Comparison of ENCODE assay signal across 18 cellular contexts in the genomic region with DNA sequence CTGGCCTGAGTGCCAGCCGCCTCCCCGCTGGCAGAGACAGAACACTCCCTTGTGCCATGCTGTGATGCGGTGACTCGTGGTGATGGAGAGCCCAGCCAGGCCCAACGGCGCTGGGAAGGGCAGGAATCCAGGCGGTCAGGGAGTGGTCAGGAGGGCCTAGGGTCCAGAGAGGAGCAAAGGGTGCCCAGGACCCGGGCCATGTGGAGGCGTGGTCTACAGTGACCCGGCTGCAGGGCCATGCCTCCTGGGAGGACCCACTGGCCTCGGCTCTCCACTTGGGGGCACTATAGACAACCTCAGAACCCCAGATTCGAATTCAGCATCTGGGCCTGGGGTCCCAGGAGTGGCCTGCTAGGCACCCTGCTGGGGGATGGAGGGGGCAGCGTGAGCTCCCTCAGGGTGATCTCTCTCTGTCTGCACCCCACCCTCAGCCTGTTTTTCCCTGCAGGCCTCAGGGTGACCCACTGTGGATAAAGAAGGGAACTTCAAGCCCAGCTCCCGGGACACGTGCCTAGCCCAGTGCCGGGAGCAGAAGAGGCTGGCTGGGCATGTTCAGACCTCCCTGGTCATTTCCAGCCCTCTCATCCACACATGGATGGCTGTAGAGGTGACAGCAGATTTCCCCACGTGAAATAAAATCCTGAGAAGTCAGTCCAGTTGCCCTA. TPM values are rescaled to one million over a fixed set of nuclear protein-coding genes. Genes with fewer than 3 reads are reported as not detected.
A peak's percentile ranks its signal among the peaks of the same experiment; 100 is the strongest.
DNase-seq lines count a peak whose midpoint lies in the region; ATAC-seq and TF ChIP-seq lines count a peak whose summit lies in the region.
"Had no signal": no experiment of that assay in that cellular context is flagged by ENCODE, and none has a peak within 500 bp of the region (broad histone marks: within the 10 kb centered on the region; RNA-seq: fewer than 3 reads in every experiment).

No MANE protein-coding gene starts in this region.

- CTCF ChIA-PET in OCI-LY7 (lab: Charles Lee; ENCODE audit: unreplicated experiment): no interaction called here

- no peak overlapping the region for H3K4me3 Mint-ChIP-seq in activated T-cell treated with anti-CD3 and anti-CD28 coated beads, Interleukin-2, amount 50 U/mL, for 24 hours
- H3K4me3 Mint-ChIP-seq: effector memory CD8-positive, alpha-beta T cell; T-helper 2 cell treated with Interferon-gamma antibody and Interleukin-4, amounts not matched to agents 5 μg/mL and 100 μg/mL, for 36 hours had no signal

- BruUV-seq in OCI-LY7 (replicated peaks; lab: Mats Ljungman, UMichigan): no TSS peak

- no peaks in the 10 kb centered on the region for H3K4me1 ChIP-seq in OCI-LY7 (ENCODE audit: insufficient read depth, low read length, poor library complexity, severe bottlenecking)
- H3K4me1 ChIP-seq in body of pancreas: no peaks in the 10 kb centered on the region
- H3K4me1 ChIP-seq: HAP-1, psoas muscle had no signal

- peaks cover 26% of the 10 kb centered on the region for H3K27me3 Mint-ChIP-seq in activated T-cell treated with anti-CD3 and anti-CD28 coated beads, Interleukin-2, amount 50 U/mL, for 24 hours

- H2AFZ ChIP-seq in OCI-LY7 (ENCODE audit: low read length): no peak overlapping the region

- H3K36me3 ChIP-seq in OCI-LY7 (ENCODE audit: insufficient read depth, low read length) (no peaks in the 10 kb centered on the region), body of pancreas (replicated peaks in 1 of 2; ENCODE audit: insufficient read depth in 1 of 2, low read depth in 2 of 2) (no peaks in the 10 kb centered on the region)
- H3K36me3 ChIP-seq: HAP-1 had no signal

- ATAC-seq in GM21786 (IDR thresholded peaks at IDR 0.05; ENCODE audit: unreplicated experiment) (no peak), body of pancreas (no peak)
- ATAC-seq: effector memory CD8-positive, alpha-beta T cell; left ventricle myocardium superior; psoas muscle; Right ventricle myocardium inferior had no signal

- H3K4me3 ChIP-seq in OCI-LY7 (ENCODE audit: low read depth, low read length, poor library complexity, severe bottlenecking): no peak overlapping the region
- no peak overlapping the region for H3K4me3 ChIP-seq in body of pancreas
- H3K4me3 ChIP-seq: HAP-1, psoas muscle had no signal

- intact Hi-C loops in OCI-LY7 (cut with micrococcal nuclease; ENCODE audit: unreplicated experiment) (no loop called here), body of pancreas (cut with DNase I) (no loop called here)

- no peaks in the 10 kb centered on the region for H3K9me3 Mint-ChIP-seq in activated T-cell treated with anti-CD3 and anti-CD28 coated beads, Interleukin-2, amount 50 U/mL, for 24 hours
- H3K9me3 Mint-ChIP-seq: effector memory CD8-positive, alpha-beta T cell; T-helper 2 cell treated with Interferon-gamma antibody and Interleukin-4, amounts not matched to agents 5 μg/mL and 100 μg/mL, for 36 hours had no signal

- H3K79me2 ChIP-seq in OCI-LY7 (ENCODE audit: insufficient read depth, low read depth, low read length): no peaks in the 10 kb centered on the region

- 83 to 92% methylated on average over 4 to 17 of the region's 17 CpGs for WGBS in body of pancreas, 2 donors

- H3K9me2 ChIP-seq in OCI-LY7 (ENCODE audit: insufficient read depth, low read length): no peaks in the 10 kb centered on the region

- DNase-seq in A172 (ENCODE audit: low spot score): peak; percentile 5
- DNase-seq in OCI-LY7 (ENCODE audit: low spot score): no peak
- DNase-seq in iPS-NIHi11 (ENCODE audit: low spot score): peak; percentile 60
- DNase-seq in activated T-cell treated with anti-CD3 and anti-CD28 coated beads, Interleukin-2, amount 50 U/mL, for 24 hours: no peak
- DNase-seq in HT-29 (ENCODE audit: low spot score): no peak
- DNase-seq in body of pancreas: no peak
- DNase-seq: activated CD4-positive, alpha-beta T cell treated with anti-CD3 and anti-CD28 coated beads for 48 hours; activated T-cell treated with anti-CD3 and anti-CD28 coated beads for 4 hours; caudate nucleus; effector memory CD8-positive, alpha-beta T cell; left ventricle myocardium superior; psoas muscle had no signal

- H3K27ac ChIP-seq in OCI-LY7 (ENCODE audit: low read depth, low read length, poor library complexity, severe bottlenecking) (no peak overlapping the region), body of pancreas (no peak overlapping the region)
- H3K27ac ChIP-seq: psoas muscle had no signal

- no peak overlapping the region for H3K27ac Mint-ChIP-seq in activated T-cell treated with anti-CD3 and anti-CD28 coated beads, Interleukin-2, amount 50 U/mL, for 24 hours
- H3K27ac Mint-ChIP-seq: effector memory CD8-positive, alpha-beta T cell; T-helper 2 cell treated with Interferon-gamma antibody and Interleukin-4, amounts not matched to agents 5 μg/mL and 100 μg/mL, for 36 hours had no signal

- peak; percentile 31; the same call in 2 of the 3 replicates for TF ChIP-seq CTCF in GM12872 (IDR thresholded peaks at IDR 0.05; ENCODE audit: insufficient read depth, low read depth, low read length)
- TF ChIP-seq CTCF in OCI-LY7 (conservative IDR thresholded peaks at IDR 0.05; ENCODE audit: low read length): peak; percentile 46
- no peak for TF ChIP-seq CTCF in body of pancreas (IDR thresholded peaks at IDR 0.05)

- H4K20me1 ChIP-seq in OCI-LY7 (ENCODE audit: insufficient read depth, low read length): no peaks in the 10 kb centered on the region

- H3K4me2 ChIP-seq in OCI-LY7 (ENCODE audit: low read length): no peak overlapping the region

- no peaks in the 10 kb centered on the region for H3K36me3 Mint-ChIP-seq in activated T-cell treated with anti-CD3 and anti-CD28 coated beads, Interleukin-2, amount 50 U/mL, for 24 hours (ENCODE audit: low read depth)

- POLR2A ChIA-PET in OCI-LY7 (lab: Charles Lee): no interaction called here

- no peaks in the 10 kb centered on the region for H3K9me3 ChIP-seq in OCI-LY7 (ENCODE audit: low read length)
- H3K9me3 ChIP-seq in body of pancreas: no peaks in the 10 kb centered on the region
- H3K9me3 ChIP-seq: HAP-1, psoas muscle had no signal

- H3K4me1 Mint-ChIP-seq in activated T-cell treated with anti-CD3 and anti-CD28 coated beads, Interleukin-2, amount 50 U/mL, for 24 hours (ENCODE audit: low read depth): no peaks in the 10 kb centered on the region

- no peak for TF ChIP-seq POLR2A in body of pancreas (IDR thresholded peaks at IDR 0.05)

- no peaks in the 10 kb centered on the region for H3K27me3 ChIP-seq in body of pancreas

RNA-seq across cellular contexts. Expression of gene AMER3, which starts 13.0 kb away (rescaled TPM):
- not detected in 2 replicates for total RNA-seq in A172 (2014; rRNA removed; shearing (Covaris generic))
- not detected in 2 replicates for total RNA-seq in OCI-LY7 (2014; rRNA removed; shearing (Covaris generic))
- total RNA-seq in OCI-LY7 (2022) (not detected in 2 replicates), body of pancreas (under 1 TPM; 0.33 to 0.78 TPM)
- total RNA-seq in HT-29 (2014; rRNA removed; shearing (Covaris generic)): not detected in 2 replicates
- total RNA-seq: left ventricle myocardium superior, psoas muscle, Right ventricle myocardium inferior, subcutaneous adipose tissue had no signal

RNA-seq across cellular contexts. Expression of gene GPR148, which starts 39.5 kb away (rescaled TPM):
- not detected in 2 replicates for total RNA-seq in A172 (2014; rRNA removed; shearing (Covaris generic))
- total RNA-seq in OCI-LY7 (2014; rRNA removed; shearing (Covaris generic)): not detected in 2 replicates
- not detected in 2 replicates for total RNA-seq in OCI-LY7 (2022)
- total RNA-seq in HT-29 (2014; rRNA removed; shearing (Covaris generic)): not detected in 2 replicates
- total RNA-seq in body of pancreas: not detected
- total RNA-seq: left ventricle myocardium superior, psoas muscle, Right ventricle myocardium inferior, subcutaneous adipose tissue had no signal

Comparison
In these comparisons a context has a peak if more than half of its experiments do, and no peak if none do; other contexts are left out.
1. DNase-seq: peak in A172 (single experiment) and iPS-NIHi11 (single experiment); none in OCI-LY7 (single experiment), activated T-cell treated with anti-CD3 and anti-CD28 coated beads, Interleukin-2, amount 50 U/mL, for 24 hours (single experiment), HT-29 (single experiment) and body of pancreas (0 of 4).
2. CTCF ChIP-seq: peak in GM12872 (single experiment) and OCI-LY7 (single experiment); none in body of pancreas (0 of 7).